22 cellular contexts compared by ENCODE assay signal in the genomic region with DNA sequence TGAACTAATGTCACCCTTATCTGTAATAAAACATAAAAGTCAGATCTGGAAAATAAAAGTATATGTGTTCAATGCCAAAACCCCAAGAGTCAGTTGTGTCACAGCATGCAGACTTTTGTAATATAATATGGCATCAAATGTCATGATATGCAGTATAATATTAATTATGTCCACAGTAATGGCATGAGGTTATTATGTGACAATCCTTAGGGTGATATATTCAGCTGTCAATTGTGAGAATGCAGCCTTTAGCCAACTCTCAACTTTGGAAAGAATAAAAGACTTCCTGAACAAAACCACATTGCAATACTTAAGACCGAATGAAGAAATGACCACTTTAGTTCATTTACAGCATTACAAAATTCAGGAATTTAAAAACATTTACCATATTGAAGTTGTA. TPM values are rescaled to one million over a fixed set of nuclear protein-coding genes. Genes with fewer than 3 reads are reported as not detected.
"Had no signal": no experiment of that assay in that cellular context is flagged by ENCODE, and none has a peak within 500 bp of the region (broad histone marks: within the 10 kb centered on the region; RNA-seq: fewer than 3 reads in every experiment).

No MANE protein-coding gene starts in this region.

- H3K27ac Mint-ChIP-seq: activated CD4-positive, alpha-beta memory T cell treated with anti-CD3 and anti-CD28 coated beads, Interleukin-2, amount 10 ng/mL, durations not matched to agents 7 days and 5 days; activated CD4-positive, alpha-beta T cell treated with anti-CD3 and anti-CD28 coated beads, Interleukin-2, amount 10 ng/mL, durations not matched to agents 7 days and 5 days; activated naive CD4-positive, alpha-beta T cell treated with anti-CD3 and anti-CD28 coated beads, Interleukin-2, amount 50 U/mL, for 24 hours; activated naive CD8-positive, alpha-beta T cell treated with anti-CD3 and anti-CD28 coated beads, Interleukin-2, amount 50 U/mL, for 24 hours; activated T-helper 2 cell treated with anti-CD3 and anti-CD28 coated beads, Interferon-gamma antibody, Interleukin-2, Interleukin-4, amounts not matched to agents 10 μg/mL and 5 μg/mL and 100 μg/mL, durations not matched to agents 14 hours and 24 hours and 36 hours; dendritic cell treated with granulocyte-macrophage colony-stimulating factor and Interleukin-4, amounts not matched to agents 40 ng/mL and 50 ng/mL, for 4 days; endodermal cell; natural killer cell treated with Interleukin-12 subunit alpha and Interleukin-12 subunit beta and Interleukin-15 and Interleukin-18, amount 100 ng/mL, for 72 hours had no signal

- H3K4me1 ChIP-seq: prostate gland had no signal

- H3K36me3 Mint-ChIP-seq: activated naive CD4-positive, alpha-beta T cell treated with anti-CD3 and anti-CD28 coated beads, Interleukin-2, amount 50 U/mL, for 24 hours; natural killer cell treated with Interleukin-12 subunit alpha and Interleukin-12 subunit beta and Interleukin-15 and Interleukin-18, amount 100 ng/mL, for 72 hours had no signal

- H3K36me3 ChIP-seq: ovary, prostate gland, tibial artery, WERI-Rb-1 had no signal

- DNase-seq: activated CD4-positive, alpha-beta memory T cell treated with anti-CD3 and anti-CD28 coated beads, Interleukin-2, amount 10 ng/mL, durations not matched to agents 7 days and 5 days; activated CD4-positive, alpha-beta T cell treated with anti-CD3 and anti-CD28 coated beads, Interleukin-2, amount 10 ng/mL, durations not matched to agents 7 days and 5 days; activated CD4-positive, CD25-positive, alpha-beta regulatory T cell treated with anti-CD3 and anti-CD28 coated beads, Interleukin-2, amount 50 U/mL, for 72 hours; activated naive CD8-positive, alpha-beta T cell treated with anti-CD3 and anti-CD28 coated beads, Interleukin-2, amount 50 U/mL, for 24 hours; activated T-cell treated with anti-CD3 and anti-CD28 coated beads, Interleukin-2, amount 50 U/mL, for 4 hours; endodermal cell; foreskin melanocyte; left ventricle myocardium superior; mucosa of descending colon; ovary; retina; stimulated activated naive CD8-positive, alpha-beta T cell treated with anti-CD3 and anti-CD28 coated beads, Interleukin-15, Interleukin-2, amounts not matched to agents 100 U/mL and 50 U/mL, for 24 hours; tibial artery; WERI-Rb-1 had no signal

- H3K9me3 Mint-ChIP-seq: activated CD4-positive, alpha-beta memory T cell treated with anti-CD3 and anti-CD28 coated beads, Interleukin-2, amount 10 ng/mL, durations not matched to agents 7 days and 5 days; activated CD4-positive, alpha-beta T cell treated with anti-CD3 and anti-CD28 coated beads, Interleukin-2, amount 10 ng/mL, durations not matched to agents 7 days and 5 days; activated naive CD4-positive, alpha-beta T cell treated with anti-CD3 and anti-CD28 coated beads, Interleukin-2, amount 50 U/mL, for 24 hours; activated naive CD8-positive, alpha-beta T cell treated with anti-CD3 and anti-CD28 coated beads, Interleukin-2, amount 50 U/mL, for 24 hours; activated T-cell treated with anti-CD3 and anti-CD28 coated beads, Interleukin-2, amount 50 U/mL, for 4 hours; activated T-helper 2 cell treated with anti-CD3 and anti-CD28 coated beads, Interferon-gamma antibody, Interleukin-2, Interleukin-4, amounts not matched to agents 10 μg/mL and 5 μg/mL and 100 μg/mL, durations not matched to agents 14 hours and 24 hours and 36 hours; central memory CD8-positive, alpha-beta T cell; dendritic cell treated with granulocyte-macrophage colony-stimulating factor and Interleukin-4, amounts not matched to agents 40 ng/mL and 50 ng/mL, for 4 days; endodermal cell; natural killer cell treated with Interleukin-12 subunit alpha and Interleukin-12 subunit beta and Interleukin-15 and Interleukin-18, amount 100 ng/mL, for 72 hours had no signal

- ATAC-seq: activated naive CD8-positive, alpha-beta T cell treated with anti-CD3 and anti-CD28 coated beads, Interleukin-2, amount 50 U/mL, for 24 hours; activated T-cell treated with anti-CD3 and anti-CD28 coated beads, Interleukin-2, amount 50 U/mL, for 4 hours; esophagus mucosa; mucosa of descending colon; stimulated activated naive CD8-positive, alpha-beta T cell treated with anti-CD3 and anti-CD28 coated beads, Interleukin-15, Interleukin-2, amounts not matched to agents 100 U/mL and 50 U/mL, for 24 hours had no signal

- H3K27me3 Mint-ChIP-seq: activated CD4-positive, alpha-beta T cell treated with anti-CD3 and anti-CD28 coated beads, Interleukin-2, amount 10 ng/mL, durations not matched to agents 7 days and 5 days; central memory CD8-positive, alpha-beta T cell; natural killer cell treated with Interleukin-12 subunit alpha and Interleukin-12 subunit beta and Interleukin-15 and Interleukin-18, amount 100 ng/mL, for 72 hours had no signal

- H3K4me3 Mint-ChIP-seq: activated CD4-positive, alpha-beta memory T cell treated with anti-CD3 and anti-CD28 coated beads, Interleukin-2, amount 10 ng/mL, durations not matched to agents 7 days and 5 days; activated CD4-positive, alpha-beta T cell treated with anti-CD3 and anti-CD28 coated beads, Interleukin-2, amount 10 ng/mL, durations not matched to agents 7 days and 5 days; activated naive CD4-positive, alpha-beta T cell treated with anti-CD3 and anti-CD28 coated beads, Interleukin-2, amount 50 U/mL, for 24 hours; activated naive CD8-positive, alpha-beta T cell treated with anti-CD3 and anti-CD28 coated beads, Interleukin-2, amount 50 U/mL, for 24 hours; activated T-cell treated with anti-CD3 and anti-CD28 coated beads, Interleukin-2, amount 50 U/mL, for 4 hours; central memory CD8-positive, alpha-beta T cell; dendritic cell treated with granulocyte-macrophage colony-stimulating factor and Interleukin-4, amounts not matched to agents 40 ng/mL and 50 ng/mL, for 4 days; endodermal cell; natural killer cell treated with Interleukin-12 subunit alpha and Interleukin-12 subunit beta and Interleukin-15 and Interleukin-18, amount 100 ng/mL, for 72 hours had no signal

- H3K27ac ChIP-seq: ovary, prostate gland, tibial artery, WERI-Rb-1 had no signal

- H3K9me3 ChIP-seq: mucosa of descending colon, ovary, prostate gland, tibial artery had no signal

- H3K4me1 Mint-ChIP-seq: activated naive CD4-positive, alpha-beta T cell treated with anti-CD3 and anti-CD28 coated beads, Interleukin-2, amount 50 U/mL, for 24 hours; activated naive CD8-positive, alpha-beta T cell treated with anti-CD3 and anti-CD28 coated beads, Interleukin-2, amount 50 U/mL, for 24 hours; central memory CD8-positive, alpha-beta T cell had no signal

- H3K27me3 ChIP-seq: ovary, tibial artery had no signal

- H3K4me3 ChIP-seq: mucosa of descending colon, ovary, prostate gland, tibial artery had no signal

RNA-seq across cellular contexts. Expression of gene CPVL, which starts 45.5 kb away (rescaled TPM):
- total RNA-seq: activated CD4-positive, alpha-beta T cell treated with anti-CD3 and anti-CD28 coated beads, Interleukin-2, amount 10 ng/mL, durations not matched to agents 7 days and 5 days; activated T-helper 2 cell treated with anti-CD3 and anti-CD28 coated beads, Interferon-gamma antibody, Interleukin-2, Interleukin-4, amounts not matched to agents 10 μg/mL and 5 μg/mL and 100 μg/mL, durations not matched to agents 14 hours and 24 hours and 36 hours; bronchial epithelial cell had no signal
